ENCODE assay signal across 27 cellular contexts in the genomic region with DNA sequence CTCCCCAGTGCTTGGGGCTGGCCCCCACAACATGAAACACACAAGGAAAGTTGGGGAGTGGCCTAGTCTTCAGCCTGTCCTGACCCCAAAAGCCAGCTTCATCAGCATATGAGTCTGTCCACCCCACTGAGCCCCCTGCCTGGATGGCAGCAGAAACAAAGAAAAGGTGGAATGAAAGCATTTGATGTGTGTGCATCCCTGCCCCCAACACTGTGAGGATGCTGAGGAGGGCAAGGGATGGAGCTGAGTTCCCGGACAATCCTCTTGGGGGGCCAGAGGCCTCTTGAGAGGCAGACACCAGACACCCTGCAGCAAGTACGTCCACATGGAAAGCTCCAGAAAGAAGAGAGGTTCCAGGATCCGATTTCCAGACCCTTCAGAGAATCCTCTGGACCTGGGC.
"Had no signal": no experiment of that assay in that cellular context is flagged by ENCODE, and none has a peak within 500 bp of the region (broad histone marks: within the 10 kb centered on the region; RNA-seq: fewer than 3 reads in every experiment).

No MANE protein-coding gene starts in this region.

- H3K27me3 Mint-ChIP-seq: natural killer cell treated with Interleukin-12 subunit alpha and Interleukin-12 subunit beta and Interleukin-15 and Interleukin-18, amount 100 ng/mL, for 72 hours; stimulated activated naive CD8-positive, alpha-beta T cell treated with anti-CD3 and anti-CD28 coated beads, Interleukin-15, amount 100 ng/mL, for 72 hours had no signal

- H3K9me3 ChIP-seq: heart left ventricle, left ventricle myocardium inferior, mucosa of descending colon, neutrophil, psoas muscle, right lobe of liver, transverse colon, upper lobe of right lung had no signal

- H3K4me3 Mint-ChIP-seq: memory B cell; naive thymus-derived CD4-positive, alpha-beta T cell; natural killer cell treated with Interleukin-12 subunit alpha and Interleukin-12 subunit beta and Interleukin-15 and Interleukin-18, amount 100 ng/mL, for 72 hours; neural crest cell; stimulated activated memory B cell treated with anti-CD40 and anti-IgM and Interleukin-4, amounts not matched to agents 10 μg/mL and 1 μg/mL and 100 μg/mL, for 72 hours; stimulated activated naive CD8-positive, alpha-beta T cell treated with anti-CD3 and anti-CD28 coated beads, Interleukin-15, amount 100 ng/mL, for 72 hours had no signal

- H3K36me3 ChIP-seq: heart left ventricle, left ventricle myocardium inferior, neutrophil, right lobe of liver, transverse colon, upper lobe of right lung had no signal

- H3K4me3 ChIP-seq: heart left ventricle, left ventricle myocardium inferior, mucosa of descending colon, psoas muscle, right lobe of liver, smooth muscle cell, transverse colon, upper lobe of right lung had no signal

- H3K9me3 Mint-ChIP-seq: natural killer cell treated with Interleukin-12 subunit alpha and Interleukin-12 subunit beta and Interleukin-15 and Interleukin-18, amount 100 ng/mL, for 72 hours; neural crest cell had no signal

- H3K27ac ChIP-seq: heart left ventricle, left ventricle myocardium inferior, neutrophil, parathyroid adenoma, psoas muscle, right lobe of liver, transverse colon, upper lobe of right lung had no signal

- H3K4me1 ChIP-seq: heart left ventricle, left ventricle myocardium inferior, parathyroid adenoma, psoas muscle, right lobe of liver, transverse colon, upper lobe of right lung had no signal

- H3K27me3 ChIP-seq: right lobe of liver, transverse colon, upper lobe of right lung had no signal

- DNase-seq: heart left ventricle; hypothalamus; islet precursor cell; left ventricle myocardium inferior; midbrain; mucosa of descending colon; naive thymus-derived CD4-positive, alpha-beta T cell; occipital lobe; psoas muscle; right lobe of liver; stimulated activated CD4-positive, alpha-beta T cell treated with anti-CD3 and anti-CD28 coated beads, Interleukin-1b, Interleukin-23, amount 100 ng/mL, for 48 hours; stimulated activated CD4-positive, alpha-beta T cell treated with anti-CD3 and anti-CD28 coated beads, Interleukin-2, amount 100 ng/mL, for 48 hours; stimulated activated CD4-positive, alpha-beta T cell treated with anti-CD3 and anti-CD28 coated beads, Interleukin-4, amount 100 ng/mL, for 4 hours; stimulated activated CD8-positive, alpha-beta memory T cell treated with anti-CD3 and anti-CD28 coated beads, Interleukin-4, amount 100 ng/mL, for 48 hours; stimulated activated naive CD4-positive, alpha-beta T cell treated with Interleukin-2 at 50 U/mL for 16 hours; stimulated activated naive CD8-positive, alpha-beta T cell treated with anti-CD3 and anti-CD28 coated beads, Interleukin-15, amount 100 ng/mL, for 72 hours; substantia nigra; transverse colon; upper lobe of right lung had no signal

- H3K27ac Mint-ChIP-seq: naive thymus-derived CD4-positive, alpha-beta T cell; natural killer cell treated with Interleukin-12 subunit alpha and Interleukin-12 subunit beta and Interleukin-15 and Interleukin-18, amount 100 ng/mL, for 72 hours; stimulated activated memory B cell treated with anti-CD40 and anti-IgM and Interleukin-4, amounts not matched to agents 10 μg/mL and 1 μg/mL and 100 μg/mL, for 72 hours; stimulated activated naive CD8-positive, alpha-beta T cell treated with anti-CD3 and anti-CD28 coated beads, Interleukin-15, amount 100 ng/mL, for 72 hours had no signal

- H3K4me1 Mint-ChIP-seq: memory B cell; neural crest cell; stimulated activated memory B cell treated with anti-CD40 and anti-IgM and Interleukin-4, amounts not matched to agents 10 μg/mL and 1 μg/mL and 100 μg/mL, for 72 hours; stimulated activated naive CD8-positive, alpha-beta T cell treated with anti-CD3 and anti-CD28 coated beads, Interleukin-15, amount 100 ng/mL, for 72 hours had no signal

- FAIRE-seq: urothelium cell line had no signal

- ATAC-seq: heart left ventricle; mucosa of descending colon; naive thymus-derived CD4-positive, alpha-beta T cell; psoas muscle; right lobe of liver; stimulated activated memory B cell treated with anti-CD40 and anti-IgM and Interleukin-4, amounts not matched to agents 10 μg/mL and 1 μg/mL and 100 μg/mL, for 72 hours; stimulated activated naive CD8-positive, alpha-beta T cell treated with anti-CD3 and anti-CD28 coated beads, Interleukin-15, amount 100 ng/mL, for 72 hours; upper lobe of right lung had no signal

- H3K36me3 Mint-ChIP-seq: naive thymus-derived CD4-positive, alpha-beta T cell; natural killer cell treated with Interleukin-12 subunit alpha and Interleukin-12 subunit beta and Interleukin-15 and Interleukin-18, amount 100 ng/mL, for 72 hours; stimulated activated memory B cell treated with anti-CD40 and anti-IgM and Interleukin-4, amounts not matched to agents 10 μg/mL and 1 μg/mL and 100 μg/mL, for 72 hours had no signal
